ENCODE assay signal across 19 cellular contexts in the genomic region with DNA sequence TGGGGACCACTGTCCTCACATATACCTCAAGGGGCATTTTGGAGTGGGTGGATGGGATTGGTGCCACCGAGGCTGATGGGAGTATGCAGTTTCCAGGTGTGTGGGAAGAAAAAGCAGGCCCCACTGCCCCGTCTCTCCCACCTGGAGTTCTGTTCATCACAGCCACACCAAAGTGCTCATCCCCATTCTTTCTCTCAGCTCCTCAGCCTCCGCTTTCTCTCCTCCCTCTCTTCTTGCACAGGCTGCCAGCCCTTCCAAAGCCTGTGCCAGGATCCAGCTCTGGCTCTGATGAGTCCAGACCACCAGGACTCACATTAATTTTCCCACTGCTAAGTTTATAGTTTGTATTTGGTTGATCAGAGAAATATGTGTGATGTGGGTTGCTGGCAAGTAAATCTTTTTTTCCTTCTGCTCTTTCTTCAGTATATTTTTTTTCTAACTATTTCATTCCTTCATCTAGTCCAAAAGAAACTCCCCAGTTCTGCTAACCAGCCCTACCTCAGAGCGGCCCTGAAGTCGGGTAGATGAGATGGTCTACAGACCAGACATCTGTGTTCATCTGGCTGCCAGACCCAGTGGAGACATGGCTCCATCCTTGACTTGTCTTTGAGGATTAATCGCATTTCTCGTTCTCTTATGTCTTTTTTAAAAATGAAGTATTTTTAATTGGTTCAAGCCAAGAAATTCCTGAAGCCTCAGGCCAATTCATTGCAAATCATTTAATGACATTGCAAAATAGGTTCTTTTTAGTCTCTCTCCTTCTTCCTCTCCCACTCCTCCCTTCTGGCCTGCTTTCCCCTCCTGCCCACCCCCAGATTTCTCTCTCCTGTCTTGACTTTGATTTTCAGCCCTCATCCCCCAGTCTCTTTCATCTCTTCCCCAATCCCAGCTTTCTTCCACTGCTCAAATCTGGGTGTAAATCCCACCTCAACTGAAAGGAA. TPM values are rescaled to one million over a fixed set of nuclear protein-coding genes. Genes with fewer than 3 reads are reported as not detected.
DNase-seq lines count a peak whose midpoint lies in the region; ATAC-seq and TF ChIP-seq lines count a peak whose summit lies in the region.
"Had no signal": no experiment of that assay in that cellular context is flagged by ENCODE, and none has a peak within 500 bp of the region (broad histone marks: within the 10 kb centered on the region; RNA-seq: fewer than 3 reads in every experiment).

No MANE protein-coding gene starts in this region.

- no peaks in the 10 kb centered on the region for H3K36me3 Mint-ChIP-seq in activated T-helper 17 cell treated with anti-CD3 and anti-CD28 coated beads, Interleukin-2, amount 50 U/mL, for 72 hours (ENCODE audit: low read depth)
- H3K36me3 Mint-ChIP-seq: activated naive CD4-positive, alpha-beta T cell treated with anti-CD3 and anti-CD28 coated beads, Interleukin-2, amount 50 U/mL, for 24 hours had no signal

- no peaks in the 10 kb centered on the region for H3K9me3 ChIP-seq in SK-N-SH
- no peaks in the 10 kb centered on the region for H3K9me3 ChIP-seq in right atrium auricular region
- no peaks in the 10 kb centered on the region for H3K9me3 ChIP-seq in vagina

- no peak overlapping the region for H3K4me3 Mint-ChIP-seq in activated T-helper 17 cell treated with anti-CD3 and anti-CD28 coated beads, Interleukin-2, amount 50 U/mL, for 72 hours
- H3K4me3 Mint-ChIP-seq: activated naive CD4-positive, alpha-beta T cell treated with anti-CD3 and anti-CD28 coated beads, Interleukin-2, amount 50 U/mL, for 24 hours; effector memory CD8-positive, alpha-beta T cell; stimulated activated naive CD8-positive, alpha-beta T cell treated with anti-CD3 and anti-CD28 coated beads, Interleukin-15, amount 100 ng/mL, for 72 hours; T-helper 2 cell treated with Interferon-gamma antibody and Interleukin-4, amounts not matched to agents 5 μg/mL and 100 μg/mL, for 36 hours had no signal

- no peaks in the 10 kb centered on the region for H3K9me3 Mint-ChIP-seq in activated T-helper 17 cell treated with anti-CD3 and anti-CD28 coated beads, Interleukin-2, amount 50 U/mL, for 72 hours
- H3K9me3 Mint-ChIP-seq: activated naive CD4-positive, alpha-beta T cell treated with anti-CD3 and anti-CD28 coated beads, Interleukin-2, amount 50 U/mL, for 24 hours; effector memory CD8-positive, alpha-beta T cell; stimulated activated naive CD8-positive, alpha-beta T cell treated with anti-CD3 and anti-CD28 coated beads, Interleukin-15, amount 100 ng/mL, for 72 hours; T-helper 2 cell treated with Interferon-gamma antibody and Interleukin-4, amounts not matched to agents 5 μg/mL and 100 μg/mL, for 36 hours had no signal

- H3K27me3 ChIP-seq in SK-N-SH (ENCODE audit: insufficient read depth) = no peaks in the 10 kb centered on the region
- no peaks in the 10 kb centered on the region for H3K27me3 ChIP-seq in right atrium auricular region
- H3K27me3 ChIP-seq in vagina = no peaks in the 10 kb centered on the region

- H3K27me3 Mint-ChIP-seq in activated T-helper 17 cell treated with anti-CD3 and anti-CD28 coated beads, Interleukin-2, amount 50 U/mL, for 72 hours = peaks cover 7% of the 10 kb centered on the region
- H3K27me3 Mint-ChIP-seq: activated naive CD4-positive, alpha-beta T cell treated with anti-CD3 and anti-CD28 coated beads, Interleukin-2, amount 50 U/mL, for 24 hours had no signal

- peaks cover 0 to 14% of the 10 kb centered on the region in 2 experiments; a peak in 1 of 4 replicates for H3K4me1 ChIP-seq in SK-N-SH (ENCODE audit: control insufficient read depth in 1 of 2, insufficient read depth in 2 of 2, low read depth in 1 of 2, low read length in 1 of 2)
- H3K4me1 ChIP-seq in right atrium auricular region = peaks cover 0 to 17% of the 10 kb centered on the region in 2 donors
- H3K4me1 ChIP-seq in vagina = peaks cover 42% of the 10 kb centered on the region
- H3K4me1 ChIP-seq: parathyroid adenoma had no signal

- no peak for TF ChIP-seq CTCF in SK-N-SH (IDR thresholded peaks at IDR 0.05)
- no peak for TF ChIP-seq CTCF in right atrium auricular region (IDR thresholded peaks at IDR 0.05)
- TF ChIP-seq CTCF in vagina (IDR thresholded peaks at IDR 0.05) = no peak

- POLR2A ChIA-PET in SK-N-SH (lab: Yijun Ruan, JAX) = no interaction called here

- H3F3A ChIP-seq in SK-N-SH (replicated peaks; ENCODE audit: insufficient read depth) = no peaks in the 10 kb centered on the region

- H3K9me2 ChIP-seq in SK-N-SH = no peaks in the 10 kb centered on the region

- H3K79me2 ChIP-seq in SK-N-SH (ENCODE audit: insufficient read depth) = no peaks in the 10 kb centered on the region
- H3K79me2 ChIP-seq: parathyroid adenoma had no signal

- no peak overlapping the region for H3K27ac Mint-ChIP-seq in activated T-helper 17 cell treated with anti-CD3 and anti-CD28 coated beads, Interleukin-2, amount 50 U/mL, for 72 hours
- H3K27ac Mint-ChIP-seq: activated naive CD4-positive, alpha-beta T cell treated with anti-CD3 and anti-CD28 coated beads, Interleukin-2, amount 50 U/mL, for 24 hours; effector memory CD8-positive, alpha-beta T cell; T-helper 2 cell treated with Interferon-gamma antibody and Interleukin-4, amounts not matched to agents 5 μg/mL and 100 μg/mL, for 36 hours had no signal

- H3K36me3 ChIP-seq in SK-N-SH (replicated peaks in 1 of 2; ENCODE audit: control insufficient read depth in 1 of 2, insufficient read depth in 2 of 2, low read length in 1 of 2) = peaks cover 0 to 10% of the 10 kb centered on the region in 2 experiments
- H3K36me3 ChIP-seq in right atrium auricular region = no peaks in the 10 kb centered on the region
- H3K36me3 ChIP-seq in vagina = no peaks in the 10 kb centered on the region

- intact Hi-C loops in sciatic nerve (cut with DNase I) (no loop called here), vagina (cut with DNase I) (loop anchor here (5.0 kb wide), 1 partner anchor 114 kb away; no protein-coding TSS in a partner anchor)

- no peak for TF ChIP-seq POLR2A in vagina (IDR thresholded peaks at IDR 0.05)

- no peaks in the 10 kb centered on the region for H4K20me1 ChIP-seq in SK-N-SH (ENCODE audit: insufficient read depth)

- ATAC-seq in SK-N-SH treated with all-trans-retinoic acid at 6 μM for 48 hours = peak; percentile 38; the same call in 1 of the 3 replicates
- ATAC-seq in sciatic nerve = peak; percentile 88
- ATAC-seq in activated T-helper 17 cell treated with anti-CD3 and anti-CD28 coated beads, Interleukin-2, amount 50 U/mL, for 72 hours (replicated peaks) = no peak
- ATAC-seq: effector memory CD8-positive, alpha-beta T cell; stimulated activated naive CD8-positive, alpha-beta T cell treated with anti-CD3 and anti-CD28 coated beads, Interleukin-15, amount 100 ng/mL, for 72 hours had no signal

- no peak overlapping the region for H3K9ac ChIP-seq in SK-N-SH
- H3K9ac ChIP-seq: parathyroid adenoma had no signal

- no peak overlapping the region for H3K27ac ChIP-seq in SK-N-SH (ENCODE audit: low read depth in 2 of 2, low read length in 1 of 2)
- peak overlapping the region; percentile 48 to 74 for H3K27ac ChIP-seq in right atrium auricular region
- H3K27ac ChIP-seq in vagina = peak overlapping the region; percentile 68
- H3K27ac ChIP-seq: 22Rv1, parathyroid adenoma had no signal

- TF ChIP-seq EP300 in SK-N-SH (IDR thresholded peaks at IDR 0.05; ENCODE audit: borderline replicate concordance in 1 of 2, low read depth in 1 of 2, low read length in 1 of 2) = no peak

- H2AFZ ChIP-seq in SK-N-SH (ENCODE audit: low read depth) = no peak overlapping the region
- H2AFZ ChIP-seq: parathyroid adenoma had no signal

- TF ChIP-seq RAD21 in SK-N-SH (IDR thresholded peaks at IDR 0.05; ENCODE audit: low read length) = no peak

- DNase-seq in SK-N-SH = no peak
- DNase-seq in right atrium auricular region (ENCODE audit: low spot score) = no peak
- no peak for DNase-seq in sciatic nerve (ENCODE audit: low spot score)
- DNase-seq in vagina (ENCODE audit: extremely low spot score in 2 of 2) = no peak
- no peak for DNase-seq in NCI-H1092 treated with DMSO at 0.1 percent for 48 hours (lab: John Stamatoyannopoulos, UW)
- DNase-seq in NAMALWA (ENCODE audit: low spot score) = no peak
- DNase-seq: activated CD4-positive, alpha-beta T cell treated with anti-CD3 and anti-CD28 coated beads for 4 hours; C1 segment of cervical spinal cord; effector memory CD8-positive, alpha-beta T cell; NCI-H1092; NCI-H2171; NK-92 treated with Interleukin-12 subunit alpha and Interleukin-12 subunit beta, amount 100 ng/mL, for 24 hours; stimulated activated naive CD8-positive, alpha-beta T cell treated with anti-CD3 and anti-CD28 coated beads, Interleukin-15, amount 100 ng/mL, for 72 hours had no signal

- WGBS in SK-N-SH (ENCODE audit: low lambda C conversion rate) = 69% methylated on average over 7 of the region's 7 CpGs

- H3K4me2 ChIP-seq in SK-N-SH = no peak overlapping the region

- H3K4me1 Mint-ChIP-seq in activated T-helper 17 cell treated with anti-CD3 and anti-CD28 coated beads, Interleukin-2, amount 50 U/mL, for 72 hours = no peaks in the 10 kb centered on the region
- H3K4me1 Mint-ChIP-seq: activated naive CD4-positive, alpha-beta T cell treated with anti-CD3 and anti-CD28 coated beads, Interleukin-2, amount 50 U/mL, for 24 hours; stimulated activated naive CD8-positive, alpha-beta T cell treated with anti-CD3 and anti-CD28 coated beads, Interleukin-15, amount 100 ng/mL, for 72 hours had no signal

- CTCF ChIA-PET in SK-N-SH (lab: Yijun Ruan, JAX) = interaction anchor here (3.2 kb wide), 1 partner anchor 27 kb away, joined by 11 read pairs; no protein-coding TSS in a partner anchor

- no peak overlapping the region for H3K4me3 ChIP-seq in SK-N-SH (ENCODE audit: low read depth in 2 of 2, low read length in 1 of 2)
- H3K4me3 ChIP-seq in right atrium auricular region = no peak overlapping the region
- H3K4me3 ChIP-seq in vagina = no peak overlapping the region

TF ChIP-seq in SK-N-SH treated with all-trans-retinoic acid at 6 μM for 48 hours, 23 proteins besides CTCF, POLR2A, EP300 and RAD21 (continues in another document):
- TF ChIP-seq SNAI2 (CRISPR knock-in tag; IDR thresholded peaks at IDR 0.05) (no peak), ZNF8 (CRISPR knock-in tag; IDR thresholded peaks at IDR 0.05) (no peak), OSR1 (CRISPR knock-in tag; IDR thresholded peaks at IDR 0.05) (no peak), CSDC2 (CRISPR knock-in tag; IDR thresholded peaks at IDR 0.05) (no peak), ZFP30 (CRISPR knock-in tag; IDR thresholded peaks at IDR 0.05) (no peak)

TF ChIP-seq in SK-N-SH, 30 proteins besides CTCF, POLR2A, EP300 and RAD21 (continues in another document):
- no peak for TF ChIP-seq JUND (IDR thresholded peaks at IDR 0.05)

RNA-seq across cellular contexts. Expression of a gene that starts 49.9 kb away (rescaled TPM):
- 5.8 and 6.6 TPM in 2 replicates for polyA plus RNA-seq in SK-N-SH (2012; rRNA removed)
- polyA plus RNA-seq in SK-N-SH (2012; cell fraction: cytosol; rRNA removed) = 3.3 and 4.6 TPM in 2 replicates
- polyA plus RNA-seq in SK-N-SH (2012; cell fraction: nucleus; rRNA removed) = 9.4 and 11.2 TPM in 2 replicates
- 10 to 100 TPM; 10.6 to 15.4 TPM for total RNA-seq in right atrium auricular region
- total RNA-seq in sciatic nerve = 114 TPM
- total RNA-seq in vagina = 93.1 TPM
- total RNA-seq in activated T-helper 17 cell treated with anti-CD3 and anti-CD28 coated beads, Interleukin-2, amount 50 U/mL, for 72 hours = under 1 TPM in 1 of 2 donors, not detected in 1; 0.66 TPM

Comparison
In these comparisons a context has a peak if more than half of its experiments do, and no peak if none do; other contexts are left out.
1. H3K27ac ChIP-seq: peak in right atrium auricular region (2 of 2) and vagina (single experiment); none in SK-N-SH (0 of 2).
2. RNA of a gene that starts 49.9 kb away (total RNA-seq): 114 TPM in sciatic nerve (single experiment), 93.1 TPM in vagina (single experiment) and 10.6 to 15.4 TPM in right atrium auricular region; 0.66 TPM in activated T-helper 17 cell treated with anti-CD3 and anti-CD28 coated beads, Interleukin-2, amount 50 U/mL, for 72 hours; every median in the first group is over 4 times any median in the second.